Comparison of ENCODE assay signal across 8 cellular contexts in the genomic region with DNA sequence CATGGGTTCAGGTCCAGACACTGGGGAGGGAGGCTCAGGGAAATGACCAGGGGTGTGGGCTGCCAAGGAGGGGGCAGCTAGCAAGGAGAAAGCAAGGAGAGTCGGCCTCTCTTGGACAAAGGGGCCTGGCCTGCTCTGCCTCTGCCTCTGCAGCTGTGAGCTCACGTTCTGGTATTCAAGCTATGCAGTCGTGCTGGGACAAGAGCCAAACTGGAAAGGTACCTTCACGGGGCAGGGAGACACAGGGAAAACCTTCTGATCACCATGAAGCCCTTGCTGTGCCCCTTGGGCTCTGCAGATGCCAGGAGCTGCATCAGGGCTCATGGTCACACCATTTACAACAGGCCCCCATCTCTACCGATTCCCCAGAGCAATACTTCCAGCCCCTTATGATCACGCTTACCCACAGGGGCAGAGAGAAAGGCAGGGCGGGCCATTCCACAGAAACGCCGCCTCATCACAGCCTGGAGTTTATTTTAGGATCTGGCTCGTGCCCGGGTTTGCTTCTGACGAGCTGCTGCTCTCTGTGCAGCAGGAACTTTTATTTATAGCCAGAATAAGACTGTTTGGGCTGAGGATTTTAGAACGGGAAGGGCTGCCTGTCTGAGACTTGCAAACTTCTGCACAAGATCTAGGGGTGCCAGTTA.
DNase-seq lines count a peak whose midpoint lies in the region; ATAC-seq, FAIRE-seq and TF ChIP-seq lines count a peak whose summit lies in the region.

No MANE protein-coding gene starts in this region.

- peak overlapping the region in 4 of 6 donors; percentile 40 to 67 (median 54) for H3K27ac Mint-ChIP-seq in immature natural killer cell
- H3K27ac Mint-ChIP-seq in activated naive CD4-positive, alpha-beta T cell treated with anti-CD3 and anti-CD28 coated beads, Interleukin-2, amount 50 U/mL, for 72 hours: peak overlapping the region in 1 of 2 donors; percentile 88

- H3K27me3 Mint-ChIP-seq in immature natural killer cell (ENCODE audit: low read depth in 3 of 3): peaks cover 9 to 16% (median 12%) of the 10 kb centered on the region in 3 donors

- H3K9me3 Mint-ChIP-seq in immature natural killer cell: no peaks in the 10 kb centered on the region
- no peaks in the 10 kb centered on the region for H3K9me3 Mint-ChIP-seq in activated naive CD4-positive, alpha-beta T cell treated with anti-CD3 and anti-CD28 coated beads, Interleukin-2, amount 50 U/mL, for 72 hours

- no peak overlapping the region for H3K4me3 ChIP-seq in HUES48 (ENCODE audit: low read depth, low read length)
- H3K4me3 ChIP-seq in bronchial epithelial cell (ENCODE audit: low read depth, low read length): no peak overlapping the region
- H3K4me3 ChIP-seq in stomach: peak overlapping the region in 2 of 4 donors; percentile 2 to 9

- H3K36me3 Mint-ChIP-seq in immature natural killer cell: peaks cover 4 to 61% (median 19%) of the 10 kb centered on the region in 3 donors
- H3K36me3 Mint-ChIP-seq in activated naive CD4-positive, alpha-beta T cell treated with anti-CD3 and anti-CD28 coated beads, Interleukin-2, amount 50 U/mL, for 72 hours: no peaks in the 10 kb centered on the region

- no peak for TF ChIP-seq EP300 in stomach (IDR thresholded peaks at IDR 0.05)

- no peak for ATAC-seq in activated naive CD4-positive, alpha-beta T cell treated with anti-CD3 and anti-CD28 coated beads, Interleukin-2, amount 50 U/mL, for 72 hours
- no peak for ATAC-seq in GM19395 (IDR thresholded peaks at IDR 0.05; ENCODE audit: unreplicated experiment)

- peaks cover 12 to 47% of the 10 kb centered on the region in 2 donors for H3K4me1 Mint-ChIP-seq in immature natural killer cell

- H3K9ac ChIP-seq in HUES48 (ENCODE audit: low read depth, low read length): peak overlapping the region; percentile 57

- H3K27ac ChIP-seq in HUES48 (ENCODE audit: low read depth, low read length) (peak overlapping the region; percentile 86), stomach (peak overlapping the region; percentile 65 to 89 (median 75))

- no peak for TF ChIP-seq POLR2A in stomach (IDR thresholded peaks at IDR 0.05)

- 16 to 27% (median 19%) methylated on average over 13 of the region's 13 CpGs for WGBS in stomach, 5 donors

- H3K9me3 ChIP-seq in HUES48 (ENCODE audit: control insufficient read depth, insufficient read depth, low read length) (no peaks in the 10 kb centered on the region), stomach (no peaks in the 10 kb centered on the region)

- no peak overlapping the region for H3K4me3 Mint-ChIP-seq in immature natural killer cell

- H3K27me3 ChIP-seq in HUES48 (ENCODE audit: control insufficient read depth, insufficient read depth, low read length) (no peaks in the 10 kb centered on the region), bronchial epithelial cell (ENCODE audit: control insufficient read depth, insufficient read depth, low read length) (no peaks in the 10 kb centered on the region), stomach (no peaks in the 10 kb centered on the region)

- H3K36me3 ChIP-seq in HUES48 (ENCODE audit: control insufficient read depth, insufficient read depth, low read length): peaks cover 11% of the 10 kb centered on the region; the same call in 1 of the 2 replicates
- peaks cover 8% of the 10 kb centered on the region for H3K36me3 ChIP-seq in bronchial epithelial cell (ENCODE audit: control insufficient read depth, insufficient read depth, low read length)
- H3K36me3 ChIP-seq in stomach: peaks cover 6 to 73% (median 59%) of the 10 kb centered on the region in 4 donors

- TF ChIP-seq CTCF in bronchial epithelial cell (IDR thresholded peaks at IDR 0.05; ENCODE audit: insufficient read depth, low read length, severe bottlenecking) (no peak), stomach (IDR thresholded peaks at IDR 0.05) (no peak)

- intact Hi-C loops in stomach (cut with DNase I; ENCODE audit: low total_unique reads): no loop called here

- FAIRE-seq in bronchial epithelial cell (lab: Jason Lieb, UNC): peak; percentile 68

- H3K4me1 ChIP-seq in HUES48 (ENCODE audit: control insufficient read depth, insufficient read depth, low read length) (peaks cover 28% of the 10 kb centered on the region), stomach (peaks cover 30 to 56% (median 42%) of the 10 kb centered on the region in 4 donors)

- DNase-seq in bronchial epithelial cell (ENCODE audit: low read depth) (peak; percentile 86), immature natural killer cell (no peak), stomach (peak; percentile 87)
- DNase-seq in activated naive CD4-positive, alpha-beta T cell treated with anti-CD3 and anti-CD28 coated beads, Interleukin-2, amount 50 U/mL, for 72 hours (ENCODE audit: low spot score in 2 of 2): no peak
- no peak for DNase-seq in activated CD4-positive, CD25-positive, alpha-beta regulatory T cell treated with anti-CD3 and anti-CD28 coated beads, Interleukin-2, amount 50 U/mL, for 72 hours
- DNase-seq in activated CD8-positive, alpha-beta memory T cell treated with anti-CD3 and anti-CD28 coated beads, Interleukin-2, amount 50 U/mL, for 48 hours: no peak

Comparison
In these comparisons a context has a peak if more than half of its experiments do, and no peak if none do; other contexts are left out.
1. DNase-seq: peak in bronchial epithelial cell (single experiment) and stomach (single experiment); none in immature natural killer cell (0 of 3), activated naive CD4-positive, alpha-beta T cell treated with anti-CD3 and anti-CD28 coated beads, Interleukin-2, amount 50 U/mL, for 72 hours (0 of 2), activated CD4-positive, CD25-positive, alpha-beta regulatory T cell treated with anti-CD3 and anti-CD28 coated beads, Interleukin-2, amount 50 U/mL, for 72 hours (single experiment) and activated CD8-positive, alpha-beta memory T cell treated with anti-CD3 and anti-CD28 coated beads, Interleukin-2, amount 50 U/mL, for 48 hours (single experiment).